27 cellular contexts compared by ENCODE assay signal in the genomic region with DNA sequence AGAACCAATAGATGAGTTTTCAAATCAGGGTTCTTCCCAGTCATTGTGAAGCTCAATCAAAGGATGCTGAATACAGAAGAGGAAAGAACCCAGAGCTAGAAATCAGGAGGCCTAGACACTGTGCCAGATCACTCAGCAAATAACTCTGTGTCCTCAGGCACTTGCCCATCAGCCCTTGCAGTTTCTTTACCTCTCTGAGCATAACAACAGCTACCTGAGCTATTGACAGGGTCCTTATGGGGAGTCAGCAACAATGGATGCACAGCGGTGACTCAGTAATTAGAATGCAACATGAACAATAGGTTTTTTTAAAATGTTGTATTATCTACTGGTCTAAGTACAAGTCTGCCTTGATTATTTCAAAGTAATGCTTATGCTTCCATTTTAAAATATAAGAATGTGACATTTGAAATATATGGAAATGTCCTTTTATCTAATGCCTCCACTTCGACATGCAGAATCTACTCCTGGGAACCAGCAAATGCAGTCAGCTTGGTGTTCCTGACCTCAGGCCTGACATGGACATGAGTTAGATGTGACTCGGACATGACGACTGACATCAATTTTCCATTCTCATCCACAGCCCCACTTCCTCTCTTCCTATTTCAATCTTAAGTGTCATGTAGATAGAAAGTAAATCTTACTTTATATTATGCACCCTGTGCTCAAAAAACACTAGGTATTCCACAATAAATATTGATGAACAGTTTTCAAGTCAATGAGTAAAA.
A peak's percentile ranks its signal among the peaks of the same experiment; 100 is the strongest.
DNase-seq lines count a peak whose midpoint lies in the region; FAIRE-seq and TF ChIP-seq lines count a peak whose summit lies in the region.
"Had no signal": no experiment of that assay in that cellular context is flagged by ENCODE, and none has a peak within 500 bp of the region (broad histone marks: within the 10 kb centered on the region; RNA-seq: fewer than 3 reads in every experiment).

No MANE protein-coding gene starts in this region.

- H3K79me1 ChIP-seq in mesenchymal stem cell (replicated peaks; ENCODE audit: low read length, poor library complexity, severe bottlenecking) = no peaks in the 10 kb centered on the region

- 60% methylated on average over 2 of the region's 4 CpGs for WGBS in mesenchymal stem cell

- H2BK15ac ChIP-seq in mesenchymal stem cell (ENCODE audit: low read depth, poor library complexity, severe bottlenecking) = no peak overlapping the region

- no peak for TF ChIP-seq POLR2A in H54 (IDR thresholded peaks at IDR 0.05; ENCODE audit: low read depth, low read length)

- peak; percentile 38 for FAIRE-seq in H54 (lab: Jason Lieb, UNC)

- H3K9me3 ChIP-seq in mesenchymal stem cell (ENCODE audit: control insufficient read depth, low read length) = no peaks in the 10 kb centered on the region
- H3K9me3 ChIP-seq: body of pancreas, MG63, suprapubic skin, vagina had no signal

- H2AK5ac ChIP-seq in mesenchymal stem cell (ENCODE audit: low read length, severe bottlenecking) = no peak overlapping the region

- DNase-seq in H54 (ENCODE audit: insufficient read length, low spot score) = no peak
- peak; percentile 36 for DNase-seq in NCI-H345 (lab: John Stamatoyannopoulos, UW)
- DNase-seq in dermis blood vessel endothelial cell = peak; percentile 15
- DNase-seq in mesenchymal stem cell = peak; percentile 43
- DNase-seq in activated effector memory CD4-positive, alpha-beta T cell treated with Interleukin-2 at 50 U/mL for 16 hours = no peak
- DNase-seq in NCI-H2107 (lab: John Stamatoyannopoulos, UW) = no peak
- DNase-seq in stimulated activated CD4-positive, alpha-beta T cell treated with anti-CD3 and anti-CD28 coated beads, Interleukin-1b, Interleukin-23, amount 100 ng/mL, for 48 hours = no peak
- DNase-seq: activated CD4-positive, alpha-beta T cell treated with anti-CD3 and anti-CD28 coated beads, Interleukin-2, amount 50 U/mL, for 1 hour; activated naive CD8-positive, alpha-beta T cell treated with anti-CD3 and anti-CD28 coated beads, Interleukin-2, amount 50 U/mL, for 24 hours; AML-193; body of pancreas; CD8-positive, alpha-beta T cell; DMS153; effector memory CD4-positive, alpha-beta T cell; left cardiac atrium; mesendoderm; MG63; NCI-H1436; NCI-H2171 treated with DMSO at 0.1 percent for 48 hours; NCI-H774; occipital lobe; SIG-M5; stimulated activated CD4-positive, alpha-beta T cell treated with anti-CD3 and anti-CD28 coated beads, Interleukin-2, amount 100 ng/mL, for 24 hours; T-helper 1 cell had no signal

- no peak overlapping the region for H3K4me2 ChIP-seq in mesenchymal stem cell (ENCODE audit: low read length, poor library complexity, severe bottlenecking)

- no peak overlapping the region for H3K27ac ChIP-seq in mesenchymal stem cell (ENCODE audit: low read length, poor library complexity, severe bottlenecking)
- H3K27ac ChIP-seq: body of pancreas, skin epidermis, suprapubic skin, vagina had no signal

- no peak overlapping the region for H3K9ac ChIP-seq in mesenchymal stem cell (ENCODE audit: low read length)

- H3K4ac ChIP-seq in mesenchymal stem cell (ENCODE audit: low read depth in 1 of 2, low read length in 2 of 2) = no peak overlapping the region

- no peak overlapping the region for H3K14ac ChIP-seq in mesenchymal stem cell (ENCODE audit: low read length in 2 of 2)

- H2AFZ ChIP-seq in mesenchymal stem cell (ENCODE audit: low read depth, low read length) = no peak overlapping the region

- H2BK12ac ChIP-seq in mesenchymal stem cell (ENCODE audit: low read length in 2 of 2) = no peak overlapping the region

- H3K23ac ChIP-seq in mesenchymal stem cell (ENCODE audit: low read length in 2 of 2) = no peak overlapping the region

- no peak overlapping the region for H3K18ac ChIP-seq in mesenchymal stem cell (ENCODE audit: low read depth in 1 of 2, low read length in 2 of 2)

- H3K36me3 ChIP-seq in mesenchymal stem cell (ENCODE audit: control insufficient read depth in 1 of 2, insufficient read depth in 2 of 2, low read depth in 1 of 2, low read length in 2 of 2) = no peaks in the 10 kb centered on the region
- H3K36me3 ChIP-seq: MG63, suprapubic skin, vagina had no signal

- no peak overlapping the region for H2BK5ac ChIP-seq in mesenchymal stem cell (ENCODE audit: low read depth, low read length, poor library complexity, severe bottlenecking)

- H2BK120ac ChIP-seq in mesenchymal stem cell (ENCODE audit: low read depth, low read length) = no peak overlapping the region

- H3K4me1 ChIP-seq in mesenchymal stem cell (ENCODE audit: control insufficient read depth, insufficient read depth, low read depth, low read length) = peaks cover 6% of the 10 kb centered on the region
- H3K4me1 ChIP-seq: vagina had no signal

- no peak overlapping the region for H4K91ac ChIP-seq in mesenchymal stem cell (ENCODE audit: low read length)

- H3K27me3 ChIP-seq in mesenchymal stem cell (ENCODE audit: control insufficient read depth in 1 of 2, insufficient read depth in 1 of 2, low read length in 2 of 2) = peaks cover 0 to 6% of the 10 kb centered on the region in 2 experiments
- H3K27me3 ChIP-seq: body of pancreas, MG63, suprapubic skin, vagina had no signal

- H4K8ac ChIP-seq in mesenchymal stem cell (ENCODE audit: low read length) = no peak overlapping the region

- H3K4me3 ChIP-seq in mesenchymal stem cell (ENCODE audit: insufficient read depth in 1 of 2, low read depth in 1 of 2, low read length in 2 of 2) = no peak overlapping the region
- H3K4me3 ChIP-seq: body of pancreas, MG63, skin epidermis, suprapubic skin, vagina had no signal

Comparison
In these comparisons a context has a peak if more than half of its experiments do, and no peak if none do; other contexts are left out.
1. DNase-seq: peak in NCI-H345 (single experiment), dermis blood vessel endothelial cell (single experiment) and mesenchymal stem cell (single experiment); none in H54 (single experiment), activated effector memory CD4-positive, alpha-beta T cell treated with Interleukin-2 at 50 U/mL for 16 hours (single experiment), NCI-H2107 (single experiment) and stimulated activated CD4-positive, alpha-beta T cell treated with anti-CD3 and anti-CD28 coated beads, Interleukin-1b, Interleukin-23, amount 100 ng/mL, for 48 hours (single experiment).